Comparison of ENCODE assay signal across 1 cellular context in the genomic region with DNA sequence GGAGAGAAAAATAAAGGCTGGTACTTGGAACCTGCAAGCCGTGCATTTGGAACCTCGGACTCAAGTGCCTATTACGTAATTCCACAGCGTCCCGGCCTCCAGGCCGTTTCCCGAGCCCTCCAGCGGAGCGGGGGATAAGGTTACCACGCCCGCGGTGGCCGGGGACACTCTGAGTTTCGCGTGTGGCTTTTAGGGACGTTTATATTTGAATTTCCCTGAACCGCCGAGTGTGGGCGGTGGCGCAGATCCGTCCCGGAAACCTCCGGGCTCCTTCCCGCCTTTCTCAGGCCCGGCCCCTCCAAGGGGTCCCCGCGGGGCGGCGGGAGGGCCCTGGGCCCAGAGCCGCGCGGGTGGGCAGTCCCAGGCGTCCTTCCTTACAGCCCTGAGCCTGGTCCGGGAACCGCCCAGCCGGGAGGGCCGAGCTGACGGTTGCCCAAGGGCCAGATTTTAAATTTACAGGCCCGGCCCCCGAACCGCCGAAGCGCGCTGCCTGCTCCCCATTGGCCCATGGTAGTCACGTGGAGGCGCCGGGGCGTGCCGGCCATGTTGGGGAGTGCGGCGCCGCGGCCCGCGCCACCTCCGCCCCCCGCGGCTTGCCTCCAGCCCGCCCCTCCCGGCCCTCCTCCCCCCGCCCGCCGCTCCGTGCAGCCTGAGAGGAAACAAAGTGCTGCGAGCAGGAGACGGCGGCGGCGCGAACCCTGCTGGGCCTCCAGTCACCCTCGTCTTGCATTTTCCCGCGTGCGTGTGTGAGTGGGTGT.
A peak's percentile ranks its signal among the peaks of the same experiment; 100 is the strongest.
TF ChIP-seq lines count a peak whose summit lies in the region.

A gene with protein sequence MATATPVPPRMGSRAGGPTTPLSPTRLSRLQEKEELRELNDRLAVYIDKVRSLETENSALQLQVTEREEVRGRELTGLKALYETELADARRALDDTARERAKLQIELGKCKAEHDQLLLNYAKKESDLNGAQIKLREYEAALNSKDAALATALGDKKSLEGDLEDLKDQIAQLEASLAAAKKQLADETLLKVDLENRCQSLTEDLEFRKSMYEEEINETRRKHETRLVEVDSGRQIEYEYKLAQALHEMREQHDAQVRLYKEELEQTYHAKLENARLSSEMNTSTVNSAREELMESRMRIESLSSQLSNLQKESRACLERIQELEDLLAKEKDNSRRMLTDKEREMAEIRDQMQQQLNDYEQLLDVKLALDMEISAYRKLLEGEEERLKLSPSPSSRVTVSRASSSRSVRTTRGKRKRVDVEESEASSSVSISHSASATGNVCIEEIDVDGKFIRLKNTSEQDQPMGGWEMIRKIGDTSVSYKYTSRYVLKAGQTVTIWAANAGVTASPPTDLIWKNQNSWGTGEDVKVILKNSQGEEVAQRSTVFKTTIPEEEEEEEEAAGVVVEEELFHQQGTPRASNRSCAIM (plus strand): TSS at position 638 of the 758 bp plus-strand sequence. CDS start 373 bp downstream, outside the sequence.

TF ChIP-seq in HepG2, 621 proteins besides CTCF, POLR2A, EP300 and RAD21 (continued from another document and continues in another):
- TF ChIP-seq BORCS8-MEF2B (CRISPR knock-in tag; IDR thresholded peaks at IDR 0.05), result 0 out of 2 replicates have a peak, but pooled peaks have one; percentile 29
- no peak for TF ChIP-seq ZNF615 (CRISPR knock-in tag; IDR thresholded peaks at IDR 0.05; ENCODE audit: borderline replicate concordance)
- peak; percentile 59; the same call in 1 of the 2 replicates for TF ChIP-seq ZMYM4 (CRISPR knock-in tag; IDR thresholded peaks at IDR 0.05)
- no peak for TF ChIP-seq RCOR2 (CRISPR knock-in tag; IDR thresholded peaks at IDR 0.05)
- TF ChIP-seq SNRNP70 (IDR thresholded peaks at IDR 0.05; ENCODE audit: low read depth, low read length), result no peak
- TF ChIP-seq ARNTL (CRISPR knock-in tag; IDR thresholded peaks at IDR 0.05), result no peak
- TF ChIP-seq, protein P1, sequence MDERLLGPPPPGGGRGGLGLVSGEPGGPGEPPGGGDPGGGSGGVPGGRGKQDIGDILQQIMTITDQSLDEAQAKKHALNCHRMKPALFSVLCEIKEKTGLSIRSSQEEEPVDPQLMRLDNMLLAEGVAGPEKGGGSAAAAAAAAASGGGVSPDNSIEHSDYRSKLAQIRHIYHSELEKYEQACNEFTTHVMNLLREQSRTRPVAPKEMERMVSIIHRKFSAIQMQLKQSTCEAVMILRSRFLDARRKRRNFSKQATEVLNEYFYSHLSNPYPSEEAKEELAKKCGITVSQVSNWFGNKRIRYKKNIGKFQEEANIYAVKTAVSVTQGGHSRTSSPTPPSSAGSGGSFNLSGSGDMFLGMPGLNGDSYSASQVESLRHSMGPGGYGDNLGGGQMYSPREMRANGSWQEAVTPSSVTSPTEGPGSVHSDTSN (CRISPR knock-in tag; IDR thresholded peaks at IDR 0.05), result no peak
- peak; percentile 39; the same call in 1 of the 2 replicates for TF ChIP-seq BCL6 (CRISPR knock-in tag; IDR thresholded peaks at IDR 0.05)
- TF ChIP-seq ZNF234 (CRISPR knock-in tag; conservative IDR thresholded peaks at IDR 0.05), result no peak
- TF ChIP-seq THYN1 (CRISPR knock-in tag; IDR thresholded peaks at IDR 0.05; ENCODE audit: borderline replicate concordance, low read depth), result no peak
- TF ChIP-seq SALL2 (CRISPR knock-in tag; IDR thresholded peaks at IDR 0.05), result no peak
- TF ChIP-seq KDM1A (CRISPR knock-in tag; IDR thresholded peaks at IDR 0.05), result no peak
- TF ChIP-seq, protein P2, sequence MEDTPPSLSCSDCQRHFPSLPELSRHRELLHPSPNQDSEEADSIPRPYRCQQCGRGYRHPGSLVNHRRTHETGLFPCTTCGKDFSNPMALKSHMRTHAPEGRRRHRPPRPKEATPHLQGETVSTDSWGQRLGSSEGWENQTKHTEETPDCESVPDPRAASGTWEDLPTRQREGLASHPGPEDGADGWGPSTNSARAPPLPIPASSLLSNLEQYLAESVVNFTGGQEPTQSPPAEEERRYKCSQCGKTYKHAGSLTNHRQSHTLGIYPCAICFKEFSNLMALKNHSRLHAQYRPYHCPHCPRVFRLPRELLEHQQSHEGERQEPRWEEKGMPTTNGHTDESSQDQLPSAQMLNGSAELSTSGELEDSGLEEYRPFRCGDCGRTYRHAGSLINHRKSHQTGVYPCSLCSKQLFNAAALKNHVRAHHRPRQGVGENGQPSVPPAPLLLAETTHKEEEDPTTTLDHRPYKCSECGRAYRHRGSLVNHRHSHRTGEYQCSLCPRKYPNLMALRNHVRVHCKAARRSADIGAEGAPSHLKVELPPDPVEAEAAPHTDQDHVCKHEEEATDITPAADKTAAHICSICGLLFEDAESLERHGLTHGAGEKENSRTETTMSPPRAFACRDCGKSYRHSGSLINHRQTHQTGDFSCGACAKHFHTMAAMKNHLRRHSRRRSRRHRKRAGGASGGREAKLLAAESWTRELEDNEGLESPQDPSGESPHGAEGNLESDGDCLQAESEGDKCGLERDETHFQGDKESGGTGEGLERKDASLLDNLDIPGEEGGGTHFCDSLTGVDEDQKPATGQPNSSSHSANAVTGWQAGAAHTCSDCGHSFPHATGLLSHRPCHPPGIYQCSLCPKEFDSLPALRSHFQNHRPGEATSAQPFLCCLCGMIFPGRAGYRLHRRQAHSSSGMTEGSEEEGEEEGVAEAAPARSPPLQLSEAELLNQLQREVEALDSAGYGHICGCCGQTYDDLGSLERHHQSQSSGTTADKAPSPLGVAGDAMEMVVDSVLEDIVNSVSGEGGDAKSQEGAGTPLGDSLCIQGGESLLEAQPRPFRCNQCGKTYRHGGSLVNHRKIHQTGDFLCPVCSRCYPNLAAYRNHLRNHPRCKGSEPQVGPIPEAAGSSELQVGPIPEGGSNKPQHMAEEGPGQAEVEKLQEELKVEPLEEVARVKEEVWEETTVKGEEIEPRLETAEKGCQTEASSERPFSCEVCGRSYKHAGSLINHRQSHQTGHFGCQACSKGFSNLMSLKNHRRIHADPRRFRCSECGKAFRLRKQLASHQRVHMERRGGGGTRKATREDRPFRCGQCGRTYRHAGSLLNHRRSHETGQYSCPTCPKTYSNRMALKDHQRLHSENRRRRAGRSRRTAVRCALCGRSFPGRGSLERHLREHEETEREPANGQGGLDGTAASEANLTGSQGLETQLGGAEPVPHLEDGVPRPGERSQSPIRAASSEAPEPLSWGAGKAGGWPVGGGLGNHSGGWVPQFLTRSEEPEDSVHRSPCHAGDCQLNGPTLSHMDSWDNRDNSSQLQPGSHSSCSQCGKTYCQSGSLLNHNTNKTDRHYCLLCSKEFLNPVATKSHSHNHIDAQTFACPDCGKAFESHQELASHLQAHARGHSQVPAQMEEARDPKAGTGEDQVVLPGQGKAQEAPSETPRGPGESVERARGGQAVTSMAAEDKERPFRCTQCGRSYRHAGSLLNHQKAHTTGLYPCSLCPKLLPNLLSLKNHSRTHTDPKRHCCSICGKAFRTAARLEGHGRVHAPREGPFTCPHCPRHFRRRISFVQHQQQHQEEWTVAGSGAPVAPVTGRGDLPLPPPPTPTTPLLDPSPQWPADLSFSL (CRISPR knock-in tag; IDR thresholded peaks at IDR 0.05), result no peak
- TF ChIP-seq HES4 (CRISPR knock-in tag; IDR thresholded peaks at IDR 0.05; ENCODE audit: borderline replicate concordance), result no peak
- TF ChIP-seq ZNF550 (CRISPR knock-in tag; IDR thresholded peaks at IDR 0.05; ENCODE audit: borderline replicate concordance), result no peak
- TF ChIP-seq, protein P3, sequence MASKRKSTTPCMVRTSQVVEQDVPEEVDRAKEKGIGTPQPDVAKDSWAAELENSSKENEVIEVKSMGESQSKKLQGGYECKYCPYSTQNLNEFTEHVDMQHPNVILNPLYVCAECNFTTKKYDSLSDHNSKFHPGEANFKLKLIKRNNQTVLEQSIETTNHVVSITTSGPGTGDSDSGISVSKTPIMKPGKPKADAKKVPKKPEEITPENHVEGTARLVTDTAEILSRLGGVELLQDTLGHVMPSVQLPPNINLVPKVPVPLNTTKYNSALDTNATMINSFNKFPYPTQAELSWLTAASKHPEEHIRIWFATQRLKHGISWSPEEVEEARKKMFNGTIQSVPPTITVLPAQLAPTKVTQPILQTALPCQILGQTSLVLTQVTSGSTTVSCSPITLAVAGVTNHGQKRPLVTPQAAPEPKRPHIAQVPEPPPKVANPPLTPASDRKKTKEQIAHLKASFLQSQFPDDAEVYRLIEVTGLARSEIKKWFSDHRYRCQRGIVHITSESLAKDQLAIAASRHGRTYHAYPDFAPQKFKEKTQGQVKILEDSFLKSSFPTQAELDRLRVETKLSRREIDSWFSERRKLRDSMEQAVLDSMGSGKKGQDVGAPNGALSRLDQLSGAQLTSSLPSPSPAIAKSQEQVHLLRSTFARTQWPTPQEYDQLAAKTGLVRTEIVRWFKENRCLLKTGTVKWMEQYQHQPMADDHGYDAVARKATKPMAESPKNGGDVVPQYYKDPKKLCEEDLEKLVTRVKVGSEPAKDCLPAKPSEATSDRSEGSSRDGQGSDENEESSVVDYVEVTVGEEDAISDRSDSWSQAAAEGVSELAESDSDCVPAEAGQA (IDR thresholded peaks at IDR 0.05; ENCODE audit: low read depth), result peak; percentile 16; the same call in 1 of the 2 replicates
- TF ChIP-seq, protein P3 (CRISPR knock-in tag; IDR thresholded peaks at IDR 0.05; ENCODE audit: borderline replicate concordance), result peak; percentile 33; the same call in 1 of the 2 replicates
- no peak for TF ChIP-seq ZMYM2 (CRISPR knock-in tag; IDR thresholded peaks at IDR 0.05)
- TF ChIP-seq, protein P4, sequence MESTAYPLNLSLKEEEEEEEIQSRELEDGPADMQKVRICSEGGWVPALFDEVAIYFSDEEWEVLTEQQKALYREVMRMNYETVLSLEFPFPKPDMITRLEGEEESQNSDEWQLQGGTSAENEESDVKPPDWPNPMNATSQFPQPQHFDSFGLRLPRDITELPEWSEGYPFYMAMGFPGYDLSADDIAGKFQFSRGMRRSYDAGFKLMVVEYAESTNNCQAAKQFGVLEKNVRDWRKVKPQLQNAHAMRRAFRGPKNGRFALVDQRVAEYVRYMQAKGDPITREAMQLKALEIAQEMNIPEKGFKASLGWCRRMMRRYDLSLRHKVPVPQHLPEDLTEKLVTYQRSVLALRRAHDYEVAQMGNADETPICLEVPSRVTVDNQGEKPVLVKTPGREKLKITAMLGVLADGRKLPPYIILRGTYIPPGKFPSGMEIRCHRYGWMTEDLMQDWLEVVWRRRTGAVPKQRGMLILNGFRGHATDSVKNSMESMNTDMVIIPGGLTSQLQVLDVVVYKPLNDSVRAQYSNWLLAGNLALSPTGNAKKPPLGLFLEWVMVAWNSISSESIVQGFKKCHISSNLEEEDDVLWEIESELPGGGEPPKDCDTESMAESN (CRISPR knock-in tag; conservative IDR thresholded peaks at IDR 0.05), result peak; percentile 70
- TF ChIP-seq SSRP1 (CRISPR knock-in tag; IDR thresholded peaks at IDR 0.05), result no peak
- TF ChIP-seq HMG20B (CRISPR knock-in tag; conservative IDR thresholded peaks at IDR 0.05), result 0 out of 2 replicates have a peak, but pooled peaks have one; percentile 39
- TF ChIP-seq, protein P5, sequence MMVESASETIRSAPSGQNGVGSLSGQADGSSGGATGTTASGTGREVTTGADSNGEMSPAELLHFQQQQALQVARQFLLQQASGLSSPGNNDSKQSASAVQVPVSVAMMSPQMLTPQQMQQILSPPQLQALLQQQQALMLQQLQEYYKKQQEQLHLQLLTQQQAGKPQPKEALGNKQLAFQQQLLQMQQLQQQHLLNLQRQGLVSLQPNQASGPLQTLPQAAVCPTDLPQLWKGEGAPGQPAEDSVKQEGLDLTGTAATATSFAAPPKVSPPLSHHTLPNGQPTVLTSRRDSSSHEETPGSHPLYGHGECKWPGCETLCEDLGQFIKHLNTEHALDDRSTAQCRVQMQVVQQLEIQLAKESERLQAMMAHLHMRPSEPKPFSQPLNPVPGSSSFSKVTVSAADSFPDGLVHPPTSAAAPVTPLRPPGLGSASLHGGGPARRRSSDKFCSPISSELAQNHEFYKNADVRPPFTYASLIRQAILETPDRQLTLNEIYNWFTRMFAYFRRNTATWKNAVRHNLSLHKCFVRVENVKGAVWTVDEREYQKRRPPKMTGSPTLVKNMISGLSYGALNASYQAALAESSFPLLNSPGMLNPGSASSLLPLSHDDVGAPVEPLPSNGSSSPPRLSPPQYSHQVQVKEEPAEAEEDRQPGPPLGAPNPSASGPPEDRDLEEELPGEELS (CRISPR knock-in tag; IDR thresholded peaks at IDR 0.05), result no peak; the same call in 1 of the 2 replicates
- TF ChIP-seq FLYWCH1 (CRISPR knock-in tag; IDR thresholded peaks at IDR 0.05), result no peak
- TF ChIP-seq ZNF83 (CRISPR knock-in tag; IDR thresholded peaks at IDR 0.05; ENCODE audit: borderline replicate concordance), result no peak
- TF ChIP-seq U2AF1 (optimal IDR thresholded peaks at IDR 0.05; ENCODE audit: low read depth, low read length), result no peak
- no peak for TF ChIP-seq NR1H2 (CRISPR knock-in tag; IDR thresholded peaks at IDR 0.05; ENCODE audit: borderline replicate concordance, low read depth)
- peak; percentile 21; the same call in 1 of the 2 replicates for TF ChIP-seq MEF2D (CRISPR knock-in tag; IDR thresholded peaks at IDR 0.05)
